Comparison of ENCODE assay signal across 13 cellular contexts in genomic region chr7:134792968-134793367, GRCh38. TPM values are rescaled to one million over a fixed set of nuclear protein-coding genes. Genes with fewer than 3 reads are reported as not detected.
DNase-seq lines count a peak whose midpoint lies in the region; ATAC-seq, FAIRE-seq and TF ChIP-seq lines count a peak whose summit lies in the region.
"Had no signal": no experiment of that assay in that cellular context is flagged by ENCODE, and none has a peak within 500 bp of the region (broad histone marks: within the 10 kb centered on the region; RNA-seq: fewer than 3 reads in every experiment).

No MANE protein-coding gene starts in this region.

- H3K27ac Mint-ChIP-seq in T-helper 17 cell: no peak overlapping the region
- H3K27ac Mint-ChIP-seq: activated CD4-positive, alpha-beta memory T cell treated with anti-CD3 and anti-CD28 coated beads, Interleukin-2, amount 10 ng/mL, durations not matched to agents 7 days and 5 days; brain; memory B cell had no signal

- no peaks in the 10 kb centered on the region for H3K4me1 ChIP-seq in small intestine (ENCODE audit: control insufficient read depth in 2 of 2, insufficient read depth in 1 of 2, low read depth in 1 of 2, low read length in 1 of 2)

- no peak overlapping the region for H3K4me3 Mint-ChIP-seq in T-helper 17 cell
- H3K4me3 Mint-ChIP-seq: activated CD4-positive, alpha-beta memory T cell treated with anti-CD3 and anti-CD28 coated beads, Interleukin-2, amount 10 ng/mL, durations not matched to agents 7 days and 5 days; brain; memory B cell had no signal

- intact Hi-C loops in sciatic nerve (cut with DNase I): no loop called here

- H3K27me3 Mint-ChIP-seq in T-helper 17 cell: peaks cover 4% of the 10 kb centered on the region

- no peak for FAIRE-seq in small intestine (lab: Jason Lieb, UNC)

- H3K36me3 Mint-ChIP-seq in T-helper 17 cell (ENCODE audit: low read depth): no peaks in the 10 kb centered on the region

- H3K36me3 ChIP-seq in small intestine (ENCODE audit: control insufficient read depth in 2 of 2, insufficient read depth in 2 of 2, low read length in 2 of 2): no peaks in the 10 kb centered on the region

- no peak overlapping the region for H3K4me3 ChIP-seq in GM12865 (ENCODE audit: low read depth, low read length)
- no peak overlapping the region for H3K4me3 ChIP-seq in astrocyte of the spinal cord (ENCODE audit: low read depth, low read length)
- H3K4me3 ChIP-seq in small intestine (ENCODE audit: low read depth in 1 of 2, low read length in 2 of 2): no peak overlapping the region

- no peaks in the 10 kb centered on the region for H3K9me3 ChIP-seq in small intestine (ENCODE audit: control insufficient read depth, low read depth)
- no peaks in the 10 kb centered on the region for H3K9me3 ChIP-seq in T-helper 17 cell (ENCODE audit: control insufficient read depth, low read length, poor library complexity, severe bottlenecking)

- ATAC-seq in sciatic nerve: peak; percentile 8
- ATAC-seq in GM21390 (IDR thresholded peaks at IDR 0.05; ENCODE audit: unreplicated experiment): no peak
- ATAC-seq in T-helper 17 cell: no peak

- in situ Hi-C loops in astrocyte of the spinal cord (cut with HindIII; ENCODE audit: low sequenced_read_pairs): no loop called here

- H3K27ac ChIP-seq in small intestine (ENCODE audit: low read depth in 1 of 2, low read length in 1 of 2): peak overlapping the region in 1 of 2 donors; percentile 56
- H3K27ac ChIP-seq: HL-60 had no signal

- TF ChIP-seq CTCF in GM12865 (IDR thresholded peaks at IDR 0.05; ENCODE audit: insufficient read depth, low read depth, low read length, missing control alignments) (no peak), astrocyte of the spinal cord (IDR thresholded peaks at IDR 0.05; ENCODE audit: low read depth, low read length) (no peak)

- no peaks in the 10 kb centered on the region for H3K4me1 Mint-ChIP-seq in T-helper 17 cell
- H3K4me1 Mint-ChIP-seq: activated CD4-positive, alpha-beta memory T cell treated with anti-CD3 and anti-CD28 coated beads, Interleukin-2, amount 10 ng/mL, durations not matched to agents 7 days and 5 days; memory B cell had no signal

- H3K27me3 ChIP-seq in small intestine (ENCODE audit: control insufficient read depth in 2 of 2, insufficient read depth in 2 of 2, low read length in 2 of 2): no peaks in the 10 kb centered on the region

- WGBS in small intestine, 3 donors: 83 to 93% (median 88%) methylated on average over 9 of the region's 9 CpGs

- DNase-seq in GM12865 (ENCODE audit: low read depth): peak; percentile 37
- DNase-seq in astrocyte of the spinal cord (ENCODE audit: low read depth, low spot score): peak; percentile 74
- DNase-seq in glomerular visceral epithelial cell (ENCODE audit: extremely low spot score): peak; percentile 30
- no peak for DNase-seq in sciatic nerve (ENCODE audit: low spot score)
- DNase-seq in NOMO-1 (lab: John Stamatoyannopoulos, UW; ENCODE audit: unreplicated experiment in 2 of 2): no peak
- DNase-seq in small intestine: no peak
- no peak for DNase-seq in T-helper 17 cell
- DNase-seq: activated CD4-positive, alpha-beta memory T cell treated with anti-CD3 and anti-CD28 coated beads, Interleukin-2, amount 10 ng/mL, durations not matched to agents 7 days and 5 days; Kasumi-1 had no signal

RNA-seq across cellular contexts. Expression of gene CALD1, which starts 13.5 kb away (rescaled TPM):
- 534 TPM for total RNA-seq in sciatic nerve
- 10 to 100 TPM in 2 of 3 donors, 1 to 10 TPM in 1; 3.4 to 62.8 (median 27.8) TPM for polyA plus RNA-seq in small intestine
- 1 to 10 TPM in 1 of 2 donors, under 1 TPM in 1; 0.62 to 9.2 TPM for total RNA-seq in T-helper 17 cell

Comparison
In these comparisons a context has a peak if more than half of its experiments do, and no peak if none do; other contexts are left out.
1. DNase-seq: peak in GM12865 (single experiment), astrocyte of the spinal cord (single experiment) and glomerular visceral epithelial cell (single experiment); none in sciatic nerve (single experiment), NOMO-1 (0 of 2), small intestine (single experiment) and T-helper 17 cell (0 of 3).
2. RNA of gene CALD1, which starts 13.5 kb away (total RNA-seq): 534 TPM in sciatic nerve (single experiment); 0.62 to 9.2 TPM in T-helper 17 cell; every median in the first group is over 10 times any median in the second.